ENCODE assay signal across 1 cellular context in the genomic region with DNA sequence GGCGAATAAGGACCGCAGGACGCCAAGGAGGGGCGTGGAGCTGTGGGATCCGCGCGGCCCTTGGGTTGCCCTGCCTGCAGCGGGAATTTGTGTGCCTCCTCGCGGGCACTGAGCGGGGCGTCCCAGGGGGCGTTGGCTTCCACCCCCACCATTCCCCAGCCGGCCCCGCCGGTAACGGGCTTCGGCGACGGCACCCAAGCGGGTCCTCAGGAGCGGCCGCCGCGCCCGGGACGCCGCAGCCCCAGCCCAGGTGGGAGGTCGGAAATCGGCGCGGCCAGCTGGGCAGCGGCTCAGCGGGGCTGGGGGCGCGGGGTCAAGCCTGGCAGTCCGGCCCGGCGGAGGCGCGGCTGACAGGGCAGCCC.
TF ChIP-seq lines count a peak whose summit lies in the region.

No MANE protein-coding gene starts in this region.

TF ChIP-seq in GM23338, 12 proteins besides CTCF, POLR2A, EP300 and RAD21:
- TF ChIP-seq JUNB (IDR thresholded peaks at IDR 0.05; ENCODE audit: unreplicated experiment) (no peak), CREB1 (CRISPR knock-in tag; IDR thresholded peaks at IDR 0.05; ENCODE audit: low read depth) (no peak), EZH2phosphoT487 (IDR thresholded peaks at IDR 0.05; ENCODE audit: unreplicated experiment) (no peak), EZH2 (IDR thresholded peaks at IDR 0.05; ENCODE audit: low read depth, unreplicated experiment) (no peak), ZNF114 (CRISPR knock-in tag; IDR thresholded peaks at IDR 0.05) (no peak), POLR2AphosphoS5 (IDR thresholded peaks at IDR 0.05; ENCODE audit: low read depth) (no peak), STAT1 (IDR thresholded peaks at IDR 0.05; ENCODE audit: unreplicated experiment) (no peak), ZNF331 (CRISPR knock-in tag; IDR thresholded peaks at IDR 0.05; ENCODE audit: low read depth) (no peak), NANOG (IDR thresholded peaks at IDR 0.05; ENCODE audit: borderline replicate concordance) (no peak)
- TF ChIP-seq, protein P1, sequence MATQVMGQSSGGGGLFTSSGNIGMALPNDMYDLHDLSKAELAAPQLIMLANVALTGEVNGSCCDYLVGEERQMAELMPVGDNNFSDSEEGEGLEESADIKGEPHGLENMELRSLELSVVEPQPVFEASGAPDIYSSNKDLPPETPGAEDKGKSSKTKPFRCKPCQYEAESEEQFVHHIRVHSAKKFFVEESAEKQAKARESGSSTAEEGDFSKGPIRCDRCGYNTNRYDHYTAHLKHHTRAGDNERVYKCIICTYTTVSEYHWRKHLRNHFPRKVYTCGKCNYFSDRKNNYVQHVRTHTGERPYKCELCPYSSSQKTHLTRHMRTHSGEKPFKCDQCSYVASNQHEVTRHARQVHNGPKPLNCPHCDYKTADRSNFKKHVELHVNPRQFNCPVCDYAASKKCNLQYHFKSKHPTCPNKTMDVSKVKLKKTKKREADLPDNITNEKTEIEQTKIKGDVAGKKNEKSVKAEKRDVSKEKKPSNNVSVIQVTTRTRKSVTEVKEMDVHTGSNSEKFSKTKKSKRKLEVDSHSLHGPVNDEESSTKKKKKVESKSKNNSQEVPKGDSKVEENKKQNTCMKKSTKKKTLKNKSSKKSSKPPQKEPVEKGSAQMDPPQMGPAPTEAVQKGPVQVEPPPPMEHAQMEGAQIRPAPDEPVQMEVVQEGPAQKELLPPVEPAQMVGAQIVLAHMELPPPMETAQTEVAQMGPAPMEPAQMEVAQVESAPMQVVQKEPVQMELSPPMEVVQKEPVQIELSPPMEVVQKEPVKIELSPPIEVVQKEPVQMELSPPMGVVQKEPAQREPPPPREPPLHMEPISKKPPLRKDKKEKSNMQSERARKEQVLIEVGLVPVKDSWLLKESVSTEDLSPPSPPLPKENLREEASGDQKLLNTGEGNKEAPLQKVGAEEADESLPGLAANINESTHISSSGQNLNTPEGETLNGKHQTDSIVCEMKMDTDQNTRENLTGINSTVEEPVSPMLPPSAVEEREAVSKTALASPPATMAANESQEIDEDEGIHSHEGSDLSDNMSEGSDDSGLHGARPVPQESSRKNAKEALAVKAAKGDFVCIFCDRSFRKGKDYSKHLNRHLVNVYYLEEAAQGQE (IDR thresholded peaks at IDR 0.05; ENCODE audit: unreplicated experiment): no peak
- TF ChIP-seq, protein P2, sequence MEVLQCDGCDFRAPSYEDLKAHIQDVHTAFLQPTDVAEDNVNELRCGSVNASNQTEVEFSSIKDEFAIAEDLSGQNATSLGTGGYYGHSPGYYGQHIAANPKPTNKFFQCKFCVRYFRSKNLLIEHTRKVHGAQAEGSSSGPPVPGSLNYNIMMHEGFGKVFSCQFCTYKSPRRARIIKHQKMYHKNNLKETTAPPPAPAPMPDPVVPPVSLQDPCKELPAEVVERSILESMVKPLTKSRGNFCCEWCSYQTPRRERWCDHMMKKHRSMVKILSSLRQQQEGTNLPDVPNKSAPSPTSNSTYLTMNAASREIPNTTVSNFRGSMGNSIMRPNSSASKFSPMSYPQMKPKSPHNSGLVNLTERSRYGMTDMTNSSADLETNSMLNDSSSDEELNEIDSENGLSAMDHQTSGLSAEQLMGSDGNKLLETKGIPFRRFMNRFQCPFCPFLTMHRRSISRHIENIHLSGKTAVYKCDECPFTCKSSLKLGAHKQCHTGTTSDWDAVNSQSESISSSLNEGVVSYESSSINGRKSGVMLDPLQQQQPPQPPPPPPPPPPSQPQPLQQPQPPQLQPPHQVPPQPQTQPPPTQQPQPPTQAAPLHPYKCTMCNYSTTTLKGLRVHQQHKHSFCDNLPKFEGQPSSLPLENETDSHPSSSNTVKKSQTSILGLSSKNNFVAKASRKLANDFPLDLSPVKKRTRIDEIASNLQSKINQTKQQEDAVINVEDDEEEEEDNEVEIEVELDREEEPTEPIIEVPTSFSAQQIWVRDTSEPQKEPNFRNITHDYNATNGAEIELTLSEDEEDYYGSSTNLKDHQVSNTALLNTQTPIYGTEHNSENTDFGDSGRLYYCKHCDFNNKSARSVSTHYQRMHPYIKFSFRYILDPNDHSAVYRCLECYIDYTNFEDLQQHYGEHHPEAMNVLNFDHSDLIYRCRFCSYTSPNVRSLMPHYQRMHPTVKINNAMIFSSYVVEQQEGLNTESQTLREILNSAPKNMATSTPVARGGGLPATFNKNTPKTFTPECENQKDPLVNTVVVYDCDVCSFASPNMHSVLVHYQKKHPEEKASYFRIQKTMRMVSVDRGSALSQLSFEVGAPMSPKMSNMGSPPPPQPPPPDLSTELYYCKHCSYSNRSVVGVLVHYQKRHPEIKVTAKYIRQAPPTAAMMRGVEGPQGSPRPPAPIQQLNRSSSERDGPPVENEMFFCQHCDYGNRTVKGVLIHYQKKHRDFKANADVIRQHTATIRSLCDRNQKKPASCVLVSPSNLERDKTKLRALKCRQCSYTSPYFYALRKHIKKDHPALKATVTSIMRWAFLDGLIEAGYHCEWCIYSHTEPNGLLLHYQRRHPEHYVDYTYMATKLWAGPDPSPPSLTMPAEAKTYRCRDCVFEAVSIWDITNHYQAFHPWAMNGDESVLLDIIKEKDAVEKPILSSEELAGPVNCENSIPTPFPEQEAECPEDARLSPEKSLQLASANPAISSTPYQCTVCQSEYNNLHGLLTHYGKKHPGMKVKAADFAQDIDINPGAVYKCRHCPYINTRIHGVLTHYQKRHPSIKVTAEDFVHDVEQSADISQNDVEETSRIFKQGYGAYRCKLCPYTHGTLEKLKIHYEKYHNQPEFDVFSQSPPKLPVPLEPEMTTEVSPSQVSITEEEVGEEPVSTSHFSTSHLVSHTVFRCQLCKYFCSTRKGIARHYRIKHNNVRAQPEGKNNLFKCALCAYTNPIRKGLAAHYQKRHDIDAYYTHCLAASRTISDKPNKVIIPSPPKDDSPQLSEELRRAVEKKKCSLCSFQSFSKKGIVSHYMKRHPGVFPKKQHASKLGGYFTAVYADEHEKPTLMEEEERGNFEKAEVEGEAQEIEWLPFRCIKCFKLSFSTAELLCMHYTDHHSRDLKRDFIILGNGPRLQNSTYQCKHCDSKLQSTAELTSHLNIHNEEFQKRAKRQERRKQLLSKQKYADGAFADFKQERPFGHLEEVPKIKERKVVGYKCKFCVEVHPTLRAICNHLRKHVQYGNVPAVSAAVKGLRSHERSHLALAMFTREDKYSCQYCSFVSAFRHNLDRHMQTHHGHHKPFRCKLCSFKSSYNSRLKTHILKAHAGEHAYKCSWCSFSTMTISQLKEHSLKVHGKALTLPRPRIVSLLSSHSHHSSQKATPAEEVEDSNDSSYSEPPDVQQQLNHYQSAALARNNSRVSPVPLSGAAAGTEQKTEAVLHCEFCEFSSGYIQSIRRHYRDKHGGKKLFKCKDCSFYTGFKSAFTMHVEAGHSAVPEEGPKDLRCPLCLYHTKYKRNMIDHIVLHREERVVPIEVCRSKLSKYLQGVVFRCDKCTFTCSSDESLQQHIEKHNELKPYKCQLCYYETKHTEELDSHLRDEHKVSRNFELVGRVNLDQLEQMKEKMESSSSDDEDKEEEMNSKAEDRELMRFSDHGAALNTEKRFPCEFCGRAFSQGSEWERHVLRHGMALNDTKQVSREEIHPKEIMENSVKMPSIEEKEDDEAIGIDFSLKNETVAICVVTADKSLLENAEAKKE (CRISPR knock-in tag; IDR thresholded peaks at IDR 0.05): no peak
- TF ChIP-seq, protein P3, sequence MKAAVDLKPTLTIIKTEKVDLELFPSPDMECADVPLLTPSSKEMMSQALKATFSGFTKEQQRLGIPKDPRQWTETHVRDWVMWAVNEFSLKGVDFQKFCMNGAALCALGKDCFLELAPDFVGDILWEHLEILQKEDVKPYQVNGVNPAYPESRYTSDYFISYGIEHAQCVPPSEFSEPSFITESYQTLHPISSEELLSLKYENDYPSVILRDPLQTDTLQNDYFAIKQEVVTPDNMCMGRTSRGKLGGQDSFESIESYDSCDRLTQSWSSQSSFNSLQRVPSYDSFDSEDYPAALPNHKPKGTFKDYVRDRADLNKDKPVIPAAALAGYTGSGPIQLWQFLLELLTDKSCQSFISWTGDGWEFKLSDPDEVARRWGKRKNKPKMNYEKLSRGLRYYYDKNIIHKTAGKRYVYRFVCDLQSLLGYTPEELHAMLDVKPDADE (IDR thresholded peaks at IDR 0.05): no peak
